Comparison of ENCODE assay signal across 10 cellular contexts in genomic region chr2:222368280-222368679, GRCh38. TPM values are rescaled to one million over a fixed set of nuclear protein-coding genes. Genes with fewer than 3 reads are reported as not detected.
DNase-seq lines count a peak whose midpoint lies in the region; ATAC-seq and TF ChIP-seq lines count a peak whose summit lies in the region.
"Not testable (repeated sequence)": the region's sequence is repeated elsewhere in the genome, so short reads cannot be mapped to it uniquely, and the experiment has no call there.
"Had no signal": no experiment of that assay in that cellular context is flagged by ENCODE, and none has a peak within 500 bp of the region (broad histone marks: within the 10 kb centered on the region; RNA-seq: fewer than 3 reads in every experiment).

No MANE protein-coding gene starts in this region.

- 20% methylated on average over 8 of the region's 8 CpGs for WGBS in HUES64
- 20 to 60% methylated on average over 2 to 8 of the region's 8 CpGs for WGBS in upper lobe of left lung, 2 donors

- TF ChIP-seq POLR2A in upper lobe of left lung (IDR thresholded peaks at IDR 0.05), result not testable (repeated sequence)

- not testable (repeated sequence) for TF ChIP-seq EP300 in upper lobe of left lung (IDR thresholded peaks at IDR 0.05)

- DNase-seq in DMS53 (lab: John Stamatoyannopoulos, UW) (peak; percentile 71), NCI-H510A (lab: John Stamatoyannopoulos, UW) (peak; percentile 47), RPMI8226 (peak; percentile 15), epithelial cell of esophagus (ENCODE audit: low read depth) (peak; percentile 42), upper lobe of left lung (peak; percentile 9 to 64)

- not testable (repeated sequence) for H3K9me3 ChIP-seq in HUES64 (ENCODE audit: insufficient read depth, low read depth, low read length); iPS-15b (ENCODE audit: control insufficient read depth, insufficient read depth, low read length); mucosa of rectum (ENCODE audit: control insufficient read depth in 2 of 2, low read length in 2 of 2); upper lobe of left lung

- H3K27me3 ChIP-seq in HUES64 (ENCODE audit: insufficient read depth, low read length); iPS-15b (ENCODE audit: control insufficient read depth, insufficient read depth, low read length); mucosa of rectum (ENCODE audit: control insufficient read depth in 2 of 2, insufficient read depth in 2 of 2, low read length in 2 of 2); upper lobe of left lung: not testable (repeated sequence)

- not testable (repeated sequence) for H3K9ac ChIP-seq in HUES64 (ENCODE audit: low read depth, low read length); iPS-15b (ENCODE audit: low read depth, low read length)
- H3K9ac ChIP-seq in mucosa of rectum (ENCODE audit: low read depth in 1 of 2, low read length in 2 of 2), result peak overlapping the region in 1 of 2 donors; percentile 14

- not testable (repeated sequence) for ATAC-seq in upper lobe of left lung (ENCODE audit: low FRiP score in 2 of 2)

- H3K4me1 ChIP-seq in HUES64 (ENCODE audit: insufficient read depth, low read length); iPS-15b (ENCODE audit: control insufficient read depth, insufficient read depth, low read length); mucosa of rectum (ENCODE audit: control insufficient read depth in 2 of 2, insufficient read depth in 2 of 2, low read length in 2 of 2); upper lobe of left lung: not testable (repeated sequence)

- H3K27ac ChIP-seq in HUES64 (ENCODE audit: low read depth, low read length); upper lobe of left lung: not testable (repeated sequence)
- peak overlapping the region in 1 of 2 donors; percentile 9 for H3K27ac ChIP-seq in mucosa of rectum (ENCODE audit: low read depth in 2 of 2, low read length in 2 of 2)

- H3K36me3 ChIP-seq in HUES64 (ENCODE audit: insufficient read depth, low read length); iPS-15b (ENCODE audit: control insufficient read depth, insufficient read depth, low read length); mucosa of rectum (ENCODE audit: control insufficient read depth in 2 of 2, insufficient read depth in 2 of 2, low read length in 2 of 2); upper lobe of left lung: not testable (repeated sequence)

- TF ChIP-seq CTCF in epithelial cell of esophagus (IDR thresholded peaks at IDR 0.05; ENCODE audit: insufficient read depth, low read depth, low read length, missing control alignments); upper lobe of left lung (IDR thresholded peaks at IDR 0.05): not testable (repeated sequence)

- H3K4me3 ChIP-seq in HUES64 (ENCODE audit: low read length) (peak overlapping the region; percentile 34), iPS-15b (ENCODE audit: low read depth, low read length) (peak overlapping the region; percentile 56), mucosa of rectum (ENCODE audit: low read length in 2 of 2) (peak overlapping the region; percentile 4 to 43)
- H3K4me3 ChIP-seq in epithelial cell of esophagus (ENCODE audit: low read length); upper lobe of left lung: not testable (repeated sequence)

RNA-seq across cellular contexts. Expression of gene SGPP2, which starts 56.1 kb away (rescaled TPM):
- 0.15 TPM for polyA plus RNA-seq in HUES64 (2013, experiment 1 of 2)
- 0.13 TPM for polyA plus RNA-seq in HUES64 (2013, experiment 2 of 2)
- 10 to 100 TPM in 5 of 6 donors, 1 to 10 TPM in 1; 5.2 to 85.9 (median 21.8) TPM for total RNA-seq in upper lobe of left lung
- total RNA-seq: H4, HFFc6 had no signal

Comparison
In these comparisons a context has a peak if more than half of its experiments do, and no peak if none do; other contexts are left out.
1. DNase-seq: peak in every context shown above with its lines; median percentile 71 in DMS53; 47 in NCI-H510A; 42 in epithelial cell of esophagus; 36 in upper lobe of left lung; 15 in RPMI8226.